In the genomic region with DNA sequence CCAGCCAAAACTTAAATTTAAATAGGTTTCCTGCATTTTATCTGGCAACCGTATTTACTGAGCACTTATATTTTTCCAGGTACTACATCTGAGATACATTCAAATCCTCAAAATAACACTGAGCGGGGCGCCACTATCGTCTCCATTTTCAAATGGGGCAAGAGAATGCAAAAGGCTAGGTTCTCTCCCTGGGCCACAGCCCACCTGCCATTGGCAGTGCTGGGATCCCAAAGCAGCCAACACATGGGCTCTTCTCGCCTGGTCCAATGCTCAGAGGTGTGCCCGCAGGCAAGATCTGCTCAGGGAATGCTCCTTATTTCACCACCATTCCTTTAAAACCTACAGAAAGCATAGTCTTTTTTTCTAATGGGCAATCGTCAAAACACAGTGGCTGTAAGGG, we compare ENCODE assay signal across 8 cellular contexts.
"Had no signal": no experiment of that assay in that cellular context is flagged by ENCODE, and none has a peak within 500 bp of the region (broad histone marks: within the 10 kb centered on the region; RNA-seq: fewer than 3 reads in every experiment).

No MANE protein-coding gene starts in this region.

- H3K4me3 Mint-ChIP-seq: GM23338, HFFc6 had no signal

- H3K4me3 ChIP-seq: GM23248, GM23338, HAP-1 had no signal

- H2AFZ ChIP-seq: GM23248, GM23338 had no signal

- H3K36me3 ChIP-seq: HAP-1 had no signal

- H3K4me1 Mint-ChIP-seq: GM23338 had no signal

- H3K4me2 ChIP-seq: GM23338 had no signal

- DNase-seq: GM23248, GOT3, H7, HCEC 1CT, HFFc6 had no signal

- H3K4me1 ChIP-seq: HAP-1 had no signal

- H3K27ac Mint-ChIP-seq: GM23338, HFFc6 had no signal

- ATAC-seq: GM23338, HCT116 had no signal
